Comparison of ENCODE assay signal across 22 cellular contexts in genomic region chr4:148787285-148787684, GRCh38.
"Had no signal": no experiment of that assay in that cellular context is flagged by ENCODE, and none has a peak within 500 bp of the region (broad histone marks: within the 10 kb centered on the region; RNA-seq: fewer than 3 reads in every experiment).

No MANE protein-coding gene starts in this region.

- H3K9ac ChIP-seq: parathyroid adenoma had no signal

- H3K27ac Mint-ChIP-seq: activated B cell treated with CpG ODN at 0.5 μM for 24 hours; activated CD8-positive, alpha-beta T cell treated with anti-CD3 and anti-CD28 coated beads for 36 hours; activated naive CD4-positive, alpha-beta T cell treated with anti-CD3 and anti-CD28 coated beads, Interleukin-2, amount 50 U/mL, for 72 hours; naive thymus-derived CD4-positive, alpha-beta T cell; stimulated activated naive B cell treated with anti-CD40 and anti-IgM and Interleukin-4, amounts not matched to agents 10 μg/mL and 1 μg/mL and 100 μg/mL, for 72 hours had no signal

- H2AFZ ChIP-seq: parathyroid adenoma had no signal

- H3K9me3 Mint-ChIP-seq: activated B cell treated with CpG ODN at 0.5 μM for 24 hours; activated CD8-positive, alpha-beta T cell treated with anti-CD3 and anti-CD28 coated beads for 36 hours; activated naive CD4-positive, alpha-beta T cell treated with anti-CD3 and anti-CD28 coated beads, Interleukin-2, amount 50 U/mL, for 72 hours; stimulated activated naive B cell treated with anti-CD40 and anti-IgM and Interleukin-4, amounts not matched to agents 10 μg/mL and 1 μg/mL and 100 μg/mL, for 72 hours had no signal

- H3K36me3 Mint-ChIP-seq: activated naive CD4-positive, alpha-beta T cell treated with anti-CD3 and anti-CD28 coated beads, Interleukin-2, amount 50 U/mL, for 72 hours; naive thymus-derived CD4-positive, alpha-beta T cell; stimulated activated naive B cell treated with anti-CD40 and anti-IgM and Interleukin-4, amounts not matched to agents 10 μg/mL and 1 μg/mL and 100 μg/mL, for 72 hours had no signal

- H3K27me3 ChIP-seq: esophagus squamous epithelium, suprapubic skin, tibial nerve had no signal

- ATAC-seq: activated CD8-positive, alpha-beta T cell treated with anti-CD3 and anti-CD28 coated beads for 36 hours; activated naive CD4-positive, alpha-beta T cell treated with anti-CD3 and anti-CD28 coated beads, Interleukin-2, amount 50 U/mL, for 72 hours; naive thymus-derived CD4-positive, alpha-beta T cell; stimulated activated naive B cell treated with anti-CD40 and anti-IgM and Interleukin-4, amounts not matched to agents 10 μg/mL and 1 μg/mL and 100 μg/mL, for 72 hours had no signal

- H3K4me3 Mint-ChIP-seq: activated B cell treated with CpG ODN at 0.5 μM for 24 hours; activated CD8-positive, alpha-beta T cell treated with anti-CD3 and anti-CD28 coated beads for 36 hours; central memory CD8-positive, alpha-beta T cell; naive thymus-derived CD4-positive, alpha-beta T cell; stimulated activated naive B cell treated with anti-CD40 and anti-IgM and Interleukin-4, amounts not matched to agents 10 μg/mL and 1 μg/mL and 100 μg/mL, for 72 hours had no signal

- FAIRE-seq: bronchial epithelial cell, endometrium had no signal

- H3K9me3 ChIP-seq: esophagus squamous epithelium, psoas muscle, suprapubic skin, tibial nerve had no signal

- H3K36me3 ChIP-seq: esophagus squamous epithelium, suprapubic skin, tibial nerve had no signal

- H3K4me1 ChIP-seq: esophagus squamous epithelium had no signal

- H3K27me3 Mint-ChIP-seq: activated B cell treated with CpG ODN at 0.5 μM for 24 hours; activated CD8-positive, alpha-beta T cell treated with anti-CD3 and anti-CD28 coated beads for 36 hours had no signal

- H3K27ac ChIP-seq: epithelial cell of prostate, esophagus squamous epithelium, parathyroid adenoma, psoas muscle, suprapubic skin, tibial nerve had no signal

- H3K4me1 Mint-ChIP-seq: activated B cell treated with CpG ODN at 0.5 μM for 24 hours; central memory CD8-positive, alpha-beta T cell; naive thymus-derived CD4-positive, alpha-beta T cell; stimulated activated naive B cell treated with anti-CD40 and anti-IgM and Interleukin-4, amounts not matched to agents 10 μg/mL and 1 μg/mL and 100 μg/mL, for 72 hours had no signal

- DNase-seq: activated B cell treated with CpG ODN at 0.5 μM for 24 hours; activated CD4-positive, alpha-beta T cell treated with anti-CD3 and anti-CD28 coated beads, Interleukin-2, amount 50 U/mL, for 1 hour; activated CD8-positive, alpha-beta T cell treated with anti-CD3 and anti-CD28 coated beads for 36 hours; activated naive CD4-positive, alpha-beta T cell; activated T-cell treated with anti-CD3 and anti-CD28 coated beads, Interleukin-2, amount 50 U/mL, for 48 hours; effector CD8-positive, alpha-beta T cell; esophagus squamous epithelium; foreskin melanocyte; naive thymus-derived CD4-positive, alpha-beta T cell; psoas muscle; stimulated activated CD4-positive, alpha-beta T cell treated with anti-CD3 and anti-CD28 coated beads, Interleukin-15, amount 100 ng/mL, for 24 hours; stimulated activated CD4-positive, alpha-beta T cell treated with anti-CD3 and anti-CD28 coated beads, Interleukin-2, amount 100 ng/mL, for 24 hours; stimulated activated naive B cell treated with anti-CD40 and anti-IgM and Interleukin-4, amounts not matched to agents 10 μg/mL and 1 μg/mL and 100 μg/mL, for 72 hours; T-helper 2 cell had no signal

- H3K4me3 ChIP-seq: esophagus squamous epithelium, psoas muscle, suprapubic skin, tibial nerve had no signal

- H3K79me2 ChIP-seq: parathyroid adenoma had no signal
